In genomic region chr1:64884261-64885040, GRCh38 we compare ENCODE assay signal across 15 cellular contexts.
A peak's percentile ranks its signal among the peaks of the same experiment; 100 is the strongest.
DNase-seq lines count a peak whose midpoint lies in the region; TF ChIP-seq lines count a peak whose summit lies in the region.
"Had no signal": no experiment of that assay in that cellular context is flagged by ENCODE, and none has a peak within 500 bp of the region (broad histone marks: within the 10 kb centered on the region; RNA-seq: fewer than 3 reads in every experiment).

No MANE protein-coding gene starts in this region.

- H3K36me3 ChIP-seq in A673 (ENCODE audit: insufficient read depth, low read length, poor library complexity, severe bottlenecking): peaks cover 47% of the 10 kb centered on the region
- no peaks in the 10 kb centered on the region; the same call in 1 of the 2 replicates for H3K36me3 ChIP-seq in GM23248 (ENCODE audit: low read depth)
- H3K36me3 ChIP-seq in SJCRH30: no peaks in the 10 kb centered on the region

- H3K9me3 ChIP-seq in A673 (ENCODE audit: low read depth, low read length, poor library complexity, severe bottlenecking): no peaks in the 10 kb centered on the region
- no peaks in the 10 kb centered on the region for H3K9me3 ChIP-seq in GM23248 (ENCODE audit: low read depth)
- H3K9me3 ChIP-seq in SJCRH30 (replicated peaks): no peaks in the 10 kb centered on the region
- H3K9me3 ChIP-seq: Caco-2 had no signal

- no peak overlapping the region for H3K4me2 ChIP-seq in GM23248 (ENCODE audit: unreplicated experiment)
- H3K4me2 ChIP-seq: GM23338, PC-9 had no signal

- no peaks in the 10 kb centered on the region for H4K20me1 ChIP-seq in GM23248 (ENCODE audit: insufficient read depth)

- H3K27ac ChIP-seq in A673 (ENCODE audit: low read depth, low read length, poor library complexity, severe bottlenecking) (peak overlapping the region; percentile 0), GM23248 (no peak overlapping the region), SJCRH30 (no peak overlapping the region)
- H3K27ac ChIP-seq: PC-9 had no signal

- H3K27me3 Mint-ChIP-seq in activated T-helper 1 cell treated with anti-CD3 and anti-CD28 coated beads, Interleukin-12 subunit alpha, Interleukin-12 subunit beta, Interleukin-2, Interleukin-4 antibody, amounts not matched to agents 30 ng/mL and 10 ng/mL and 1 ng/mL, durations not matched to agents 14 hours and 24 hours and 36 hours (ENCODE audit: insufficient read depth): no peaks in the 10 kb centered on the region

- H3K27ac Mint-ChIP-seq in activated T-helper 1 cell treated with anti-CD3 and anti-CD28 coated beads, Interleukin-12 subunit alpha, Interleukin-12 subunit beta, Interleukin-2, Interleukin-4 antibody, amounts not matched to agents 30 ng/mL and 10 ng/mL and 1 ng/mL, durations not matched to agents 14 hours and 24 hours and 36 hours: peak overlapping the region; percentile 0
- H3K27ac Mint-ChIP-seq: GM23338 had no signal

- POLR2A ChIA-PET in A673 (lab: Charles Lee; ENCODE audit: low non-redundant PET): no interaction called here

- no peak overlapping the region for H3K4me3 Mint-ChIP-seq in activated T-helper 1 cell treated with anti-CD3 and anti-CD28 coated beads, Interleukin-12 subunit alpha, Interleukin-12 subunit beta, Interleukin-2, Interleukin-4 antibody, amounts not matched to agents 30 ng/mL and 10 ng/mL and 1 ng/mL, durations not matched to agents 14 hours and 24 hours and 36 hours
- H3K4me3 Mint-ChIP-seq: GM23338 had no signal

- no peaks in the 10 kb centered on the region for H3K9me2 ChIP-seq in GM23248 (ENCODE audit: insufficient read depth)

- H3K27me3 ChIP-seq in A673 (replicated peaks; ENCODE audit: insufficient read depth, low read depth, low read length, poor library complexity) (no peaks in the 10 kb centered on the region), GM23248 (replicated peaks; ENCODE audit: insufficient read depth) (no peaks in the 10 kb centered on the region), SJCRH30 (no peaks in the 10 kb centered on the region)

- CTCF ChIA-PET in A673 (lab: Charles Lee): no interaction called here

- 84% methylated on average over 5 of the region's 5 CpGs for WGBS in GM23248 (ENCODE audit: low coverage in 1 of 2, low lambda C conversion rate in 2 of 2, missing lambda C conversion rate in 2 of 2), 2 experiments

- H3K4me3 ChIP-seq in A673 (ENCODE audit: low read depth, low read length, poor library complexity, severe bottlenecking) (no peak overlapping the region), GM23248 (no peak overlapping the region), fibroblast of pulmonary artery (replicated peaks; ENCODE audit: low read depth, low read length) (no peak overlapping the region), SJCRH30 (no peak overlapping the region)
- H3K4me3 ChIP-seq: GM23338, PC-9 had no signal

- H2AFZ ChIP-seq in GM23248: no peak overlapping the region
- H2AFZ ChIP-seq: GM23338, PC-9 had no signal

- peaks cover 94% of the 10 kb centered on the region for H3K79me2 ChIP-seq in GM23248 (ENCODE audit: insufficient read depth)

- BruUV-seq in A673 (replicated peaks; lab: Mats Ljungman, UMichigan): no TSS peak

- H3F3A ChIP-seq in GM23248 (ENCODE audit: insufficient read depth): peaks cover 16% of the 10 kb centered on the region; the same call in 1 of the 2 replicates

- H3K4me1 ChIP-seq in A673 (ENCODE audit: insufficient read depth, low read length, poor library complexity, severe bottlenecking) (peaks cover 35% of the 10 kb centered on the region), GM23248 (ENCODE audit: insufficient read depth) (peaks cover 28% of the 10 kb centered on the region), SJCRH30 (peaks cover 1% of the 10 kb centered on the region)
- H3K4me1 ChIP-seq: Caco-2 had no signal

- 0 out of 2 replicates have a peak, but pooled peaks have one; percentile 20 for TF ChIP-seq CTCF in A673 (conservative IDR thresholded peaks at IDR 0.05; ENCODE audit: low read depth, low read length)
- peak; percentile 1 for TF ChIP-seq CTCF in fibroblast of pulmonary artery (IDR thresholded peaks at IDR 0.05; ENCODE audit: low read length, missing control alignments)

- intact Hi-C loops in A673 (cut with micrococcal nuclease; ENCODE audit: unreplicated experiment): no loop called here
- intact Hi-C loops in activated T-helper 1 cell treated with anti-CD3 and anti-CD28 coated beads, Interleukin-12 subunit alpha, Interleukin-12 subunit beta, Interleukin-2, Interleukin-4 antibody, amounts not matched to agents 30 ng/mL and 10 ng/mL and 1 ng/mL, durations not matched to agents 14 hours and 24 hours and 36 hours (cut with micrococcal nuclease): loop anchor here (10.0 kb wide), 2 partner anchors 330 to 930 kb away; no protein-coding TSS in a partner anchor

- no peak for DNase-seq in A673 (ENCODE audit: low spot score)
- DNase-seq in GM23248: peak; percentile 46
- DNase-seq in activated T-helper 1 cell treated with anti-CD3 and anti-CD28 coated beads, Interleukin-12 subunit alpha, Interleukin-12 subunit beta, Interleukin-2, Interleukin-4 antibody, amounts not matched to agents 30 ng/mL and 10 ng/mL and 1 ng/mL, durations not matched to agents 14 hours and 24 hours and 36 hours (ENCODE audit: low spot score): no peak
- peak; percentile 51 for DNase-seq in fibroblast of pulmonary artery (ENCODE audit: low read depth)
- DNase-seq in AG08396 (ENCODE audit: low spot score): no peak
- DNase-seq in SJCRH30: no peak
- no peak for DNase-seq in HPDE6-E6E7 (ENCODE audit: extremely low spot score)
- no peak for DNase-seq in SHP77 treated with DMSO at 0.1 percent for 48 hours (lab: John Stamatoyannopoulos, UW)
- DNase-seq: activated gamma-delta T cell treated with Interleukin-2 at 50 U/mL for 16 hours; Caco-2; NCI-H1436; PC-9; posterior cingulate gyrus; stimulated activated CD4-positive, alpha-beta T cell treated with anti-CD3 and anti-CD28 coated beads, Interleukin-1b, Interleukin-23, amount 100 ng/mL, for 48 hours had no signal

- H3K9ac ChIP-seq in GM23248: no peak overlapping the region

- in situ Hi-C loops in GM23248 (cut with MboI): no loop called here

- peaks cover 53% of the 10 kb centered on the region for H3K4me1 Mint-ChIP-seq in activated T-helper 1 cell treated with anti-CD3 and anti-CD28 coated beads, Interleukin-12 subunit alpha, Interleukin-12 subunit beta, Interleukin-2, Interleukin-4 antibody, amounts not matched to agents 30 ng/mL and 10 ng/mL and 1 ng/mL, durations not matched to agents 14 hours and 24 hours and 36 hours (ENCODE audit: low read depth)

- H3K36me3 Mint-ChIP-seq in activated T-helper 1 cell treated with anti-CD3 and anti-CD28 coated beads, Interleukin-12 subunit alpha, Interleukin-12 subunit beta, Interleukin-2, Interleukin-4 antibody, amounts not matched to agents 30 ng/mL and 10 ng/mL and 1 ng/mL, durations not matched to agents 14 hours and 24 hours and 36 hours (ENCODE audit: low read depth): peaks cover 30% of the 10 kb centered on the region

- H3K9me3 Mint-ChIP-seq in activated T-helper 1 cell treated with anti-CD3 and anti-CD28 coated beads, Interleukin-12 subunit alpha, Interleukin-12 subunit beta, Interleukin-2, Interleukin-4 antibody, amounts not matched to agents 30 ng/mL and 10 ng/mL and 1 ng/mL, durations not matched to agents 14 hours and 24 hours and 36 hours: no peaks in the 10 kb centered on the region
- H3K9me3 Mint-ChIP-seq: GM23338 had no signal

Comparison
In these comparisons a context has a peak if more than half of its experiments do, and no peak if none do; other contexts are left out.
1. DNase-seq: peak in GM23248 (single experiment) and fibroblast of pulmonary artery (single experiment); none in A673 (single experiment), activated T-helper 1 cell treated with anti-CD3 and anti-CD28 coated beads, Interleukin-12 subunit alpha, Interleukin-12 subunit beta, Interleukin-2, Interleukin-4 antibody, amounts not matched to agents 30 ng/mL and 10 ng/mL and 1 ng/mL, durations not matched to agents 14 hours and 24 hours and 36 hours (single experiment), AG08396 (single experiment), SJCRH30 (0 of 2), HPDE6-E6E7 (single experiment) and SHP77 treated with DMSO at 0.1 percent for 48 hours (single experiment).